17 cellular contexts compared by ENCODE assay signal in genomic region chr11:90197377-90197776, GRCh38. TPM values are rescaled to one million over a fixed set of nuclear protein-coding genes. Genes with fewer than 3 reads are reported as not detected.
DNase-seq lines count a peak whose midpoint lies in the region; ATAC-seq and TF ChIP-seq lines count a peak whose summit lies in the region.
"Had no signal": no experiment of that assay in that cellular context is flagged by ENCODE, and none has a peak within 500 bp of the region (broad histone marks: within the 10 kb centered on the region; RNA-seq: fewer than 3 reads in every experiment).

No MANE protein-coding gene starts in this region.

- no TSS peak for BruUV-seq in Caco-2 (replicated peaks; lab: Mats Ljungman, UMichigan)

- no peak overlapping the region for H3K4me3 ChIP-seq in Caco-2 (ENCODE audit: low read depth, low read length)
- H3K4me3 ChIP-seq: A549, SJCRH30 had no signal

- H3K27ac ChIP-seq in VCaP, result peak overlapping the region; percentile 13; the same call in 1 of the 2 replicates
- H3K27ac ChIP-seq: A549, C4-2B, KMS-11, SJCRH30 had no signal

- H3K36me3 ChIP-seq in Caco-2 (ENCODE audit: control insufficient read depth, insufficient read depth, low read length), result no peaks in the 10 kb centered on the region

- POLR2A ChIA-PET in Caco-2 (lab: Charles Lee), result no interaction called here
- POLR2A ChIA-PET in naive thymus-derived CD8-positive, alpha-beta T cell (lab: Charles Lee), result no interaction called here

- H3K9me3 ChIP-seq in Caco-2, result no peaks in the 10 kb centered on the region
- H3K9me3 ChIP-seq: A549, SJCRH30 had no signal

- intact Hi-C loops in Caco-2 (cut with micrococcal nuclease; ENCODE audit: unreplicated experiment), result no loop called here

- H3K4me3 Mint-ChIP-seq in Caco-2 (ENCODE audit: unreplicated experiment), result peak overlapping the region; percentile 0
- no peak overlapping the region for H3K4me3 Mint-ChIP-seq in naive thymus-derived CD8-positive, alpha-beta T cell

- H3K9me3 Mint-ChIP-seq in Caco-2 (ENCODE audit: unreplicated experiment), result no peaks in the 10 kb centered on the region
- no peaks in the 10 kb centered on the region for H3K9me3 Mint-ChIP-seq in naive thymus-derived CD8-positive, alpha-beta T cell

- H3K27me3 Mint-ChIP-seq in Caco-2 (ENCODE audit: insufficient read depth, unreplicated experiment), result no peaks in the 10 kb centered on the region
- no peaks in the 10 kb centered on the region for H3K27me3 Mint-ChIP-seq in naive thymus-derived CD8-positive, alpha-beta T cell

- no peak for ATAC-seq in naive thymus-derived CD8-positive, alpha-beta T cell
- ATAC-seq in HG03571 (IDR thresholded peaks at IDR 0.05; ENCODE audit: unreplicated experiment), result no peak
- ATAC-seq: A549 had no signal

- no peak for DNase-seq in Caco-2
- peak; percentile 86 for DNase-seq in fibroblast of peridontal ligament (ENCODE audit: extremely low read depth)
- DNase-seq in naive thymus-derived CD8-positive, alpha-beta T cell, result no peak
- no peak for DNase-seq in cerebellar nuclear complex (lab: John Stamatoyannopoulos, UW)
- no peak for DNase-seq in NCI-H1105 (lab: John Stamatoyannopoulos, UW)
- DNase-seq: DMS 273 treated with DMSO at 0.1 percent for 48 hours, DND-41, NCI-H1417 treated with DMSO at 0.1 percent for 48 hours, NCI-H1930, NCI-H345, NCI-H524 treated with DMSO at 0.1 percent for 48 hours, SJCRH30 had no signal

- H3K4me1 Mint-ChIP-seq in Caco-2 (ENCODE audit: low read depth, unreplicated experiment), result peaks cover 14% of the 10 kb centered on the region
- peaks cover 4 to 6% (median 5%) of the 10 kb centered on the region in 4 donors for H3K4me1 Mint-ChIP-seq in naive thymus-derived CD8-positive, alpha-beta T cell

- no peak overlapping the region for H3K27ac Mint-ChIP-seq in Caco-2 (ENCODE audit: unreplicated experiment)
- H3K27ac Mint-ChIP-seq in naive thymus-derived CD8-positive, alpha-beta T cell, result peak overlapping the region in 6 of 10 donors; percentile 4 to 84 (median 32)

- peaks cover 76% of the 10 kb centered on the region for H3K36me3 Mint-ChIP-seq in Caco-2 (ENCODE audit: insufficient read depth, unreplicated experiment)
- H3K36me3 Mint-ChIP-seq in naive thymus-derived CD8-positive, alpha-beta T cell, result peaks cover 2 to 45% (median 3%) of the 10 kb centered on the region in 3 donors

- TF ChIP-seq CTCF in Caco-2 (IDR thresholded peaks at IDR 0.05; ENCODE audit: insufficient read depth in 1 of 2, low read depth in 1 of 2, low read length in 1 of 2, severe bottlenecking in 1 of 2, unreplicated experiment in 1 of 2), result no peak
- TF ChIP-seq CTCF in VCaP (conservative IDR thresholded peaks at IDR 0.05), result no peak

- CTCF ChIA-PET in Caco-2 (lab: Charles Lee), result no interaction called here

- 0 out of 2 replicates have a peak, but pooled peaks cover 3% of the 10 kb centered on the region for H3K4me1 ChIP-seq in Caco-2
- H3K4me1 ChIP-seq: A549, SJCRH30 had no signal

- H3K27me3 ChIP-seq in Caco-2 (replicated peaks; ENCODE audit: control insufficient read depth, insufficient read depth, low read length), result no peaks in the 10 kb centered on the region
- H3K27me3 ChIP-seq: SJCRH30 had no signal

RNA-seq across cellular contexts. Expression of gene CHORDC1, which starts 25.5 kb away (rescaled TPM):
- 194 and 227 TPM in 2 replicates for total RNA-seq in Caco-2 (2022)
- total RNA-seq in naive thymus-derived CD8-positive, alpha-beta T cell, result 10 to 100 TPM; 77.9 to 83.8 TPM
- polyA plus RNA-seq in naive thymus-derived CD8-positive, alpha-beta T cell, result 10 to 100 TPM; 12.8 to 27.4 (median 21.1) TPM
